ENCODE assay signal across 25 cellular contexts in the genomic region with DNA sequence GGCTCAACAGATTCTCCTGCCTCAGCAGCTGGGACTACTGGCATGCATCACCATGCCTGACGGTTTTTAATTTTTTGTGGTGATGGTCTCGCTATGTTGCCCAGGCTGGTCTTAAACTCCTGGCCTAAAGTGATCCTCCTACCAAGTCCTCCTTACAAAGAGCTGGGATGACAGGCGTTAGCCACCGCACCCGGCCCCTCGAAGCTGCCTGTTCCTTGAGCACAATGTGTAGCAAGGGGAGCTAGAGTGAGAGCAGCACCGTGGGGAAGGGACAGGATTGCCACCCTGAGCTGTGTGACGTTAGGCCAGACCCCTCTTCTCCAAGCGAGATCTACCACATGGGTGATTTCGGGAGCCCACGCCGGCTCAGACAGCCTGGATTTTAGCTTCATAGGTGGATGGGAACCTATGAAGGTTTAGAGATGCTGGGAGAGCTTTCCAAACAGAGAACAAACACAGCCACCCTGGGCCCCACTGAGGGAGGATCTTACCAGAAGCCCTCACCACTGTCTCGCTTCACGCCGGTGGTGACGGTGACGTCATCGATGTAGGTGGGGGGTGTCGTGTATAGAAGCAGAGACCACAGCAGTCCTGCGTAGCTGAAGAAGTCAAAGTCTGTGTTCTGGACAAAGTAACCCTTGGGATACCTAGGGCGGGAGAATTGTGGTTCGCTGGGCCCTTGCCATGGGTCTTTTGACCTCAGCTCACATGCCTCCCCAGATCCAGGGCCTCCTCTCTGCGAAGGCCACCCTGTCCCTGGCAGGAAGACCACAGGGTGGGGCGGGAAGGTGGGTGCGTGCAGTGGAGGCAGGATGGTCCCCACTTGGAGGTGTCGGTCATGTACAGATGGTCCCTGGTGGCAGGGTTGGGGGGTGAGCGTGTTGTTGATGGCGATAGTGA. TPM values are rescaled to one million over a fixed set of nuclear protein-coding genes. Genes with fewer than 3 reads are reported as not detected.
DNase-seq lines count a peak whose midpoint lies in the region; ATAC-seq, FAIRE-seq and TF ChIP-seq lines count a peak whose summit lies in the region.
"Had no signal": no experiment of that assay in that cellular context is flagged by ENCODE, and none has a peak within 500 bp of the region (broad histone marks: within the 10 kb centered on the region; RNA-seq: fewer than 3 reads in every experiment).

No MANE protein-coding gene starts in this region.

- FAIRE-seq in bronchial epithelial cell (lab: Jason Lieb, UNC): peak; percentile 95
- FAIRE-seq: astrocyte had no signal

- H4K20me1 ChIP-seq in neural progenitor cell (ENCODE audit: low read depth): no peaks in the 10 kb centered on the region

- TF ChIP-seq CTCF in activated CD8-positive, alpha-beta T cell treated with anti-CD3 and anti-CD28 coated beads for 36 hours (IDR thresholded peaks at IDR 0.05): no peak
- no peak for TF ChIP-seq CTCF in CD4-positive, alpha-beta T cell (IDR thresholded peaks at IDR 0.05)
- TF ChIP-seq CTCF in bronchial epithelial cell (IDR thresholded peaks at IDR 0.05; ENCODE audit: insufficient read depth, low read length, severe bottlenecking) (no peak), neural progenitor cell (IDR thresholded peaks at IDR 0.05) (no peak), GM10248 (IDR thresholded peaks at IDR 0.05; ENCODE audit: control extremely low read depth, extremely low read depth, low read depth, missing control alignments) (no peak)

- H3K79me2 ChIP-seq in neural progenitor cell (ENCODE audit: low read depth): peaks cover 17% of the 10 kb centered on the region

- no peaks in the 10 kb centered on the region for H3K27me3 ChIP-seq in CD4-positive, alpha-beta T cell (ENCODE audit: control insufficient read depth, insufficient read depth, low read length)
- no peaks in the 10 kb centered on the region for H3K27me3 ChIP-seq in bronchial epithelial cell (ENCODE audit: control insufficient read depth, insufficient read depth, low read length)
- H3K27me3 ChIP-seq in neural progenitor cell: no peaks in the 10 kb centered on the region
- H3K27me3 ChIP-seq: esophagus squamous epithelium, right atrium auricular region, SJSA1 had no signal

- H3K9ac ChIP-seq in neural progenitor cell: no peak overlapping the region

- no peak overlapping the region for H3K27ac ChIP-seq in CD4-positive, alpha-beta T cell (ENCODE audit: low read depth, low read length)
- H3K27ac ChIP-seq in neural progenitor cell: no peak overlapping the region
- H3K27ac ChIP-seq: esophagus squamous epithelium, right atrium auricular region, SJSA1, thoracic aorta had no signal

- H2AFZ ChIP-seq in neural progenitor cell (replicated peaks): no peak overlapping the region

- H3K36me3 Mint-ChIP-seq in activated CD8-positive, alpha-beta T cell treated with anti-CD3 and anti-CD28 coated beads for 36 hours (ENCODE audit: low read depth): peaks cover 44% of the 10 kb centered on the region
- peaks cover 44% of the 10 kb centered on the region for H3K36me3 Mint-ChIP-seq in activated CD8-positive, alpha-beta T cell treated with anti-CD3 and anti-CD28 coated beads, Interleukin-2, amount 10 ng/mL, durations not matched to agents 7 days and 5 days (ENCODE audit: low read depth)
- H3K36me3 Mint-ChIP-seq in CD4-positive, alpha-beta T cell (ENCODE audit: low read depth): peaks cover 46% of the 10 kb centered on the region
- H3K36me3 Mint-ChIP-seq in neural progenitor cell: peaks cover 26% of the 10 kb centered on the region

- no peak overlapping the region for H3K4me3 Mint-ChIP-seq in activated CD8-positive, alpha-beta T cell treated with anti-CD3 and anti-CD28 coated beads for 36 hours
- H3K4me3 Mint-ChIP-seq in activated CD8-positive, alpha-beta T cell treated with anti-CD3 and anti-CD28 coated beads, Interleukin-2, amount 10 ng/mL, durations not matched to agents 7 days and 5 days: no peak overlapping the region
- peak overlapping the region; percentile 67 for H3K4me3 Mint-ChIP-seq in CD4-positive, alpha-beta T cell
- H3K4me3 Mint-ChIP-seq in neural progenitor cell: peak overlapping the region; percentile 28

- H3F3A ChIP-seq in neural progenitor cell (ENCODE audit: low read depth): no peaks in the 10 kb centered on the region

- no peak for ATAC-seq in activated CD8-positive, alpha-beta T cell treated with anti-CD3 and anti-CD28 coated beads for 36 hours
- ATAC-seq in activated CD8-positive, alpha-beta T cell treated with anti-CD3 and anti-CD28 coated beads, Interleukin-2, amount 10 ng/mL, durations not matched to agents 7 days and 5 days: no peak
- no peak for ATAC-seq in CD4-positive, alpha-beta T cell (ENCODE audit: poor library complexity)
- no peak for ATAC-seq in GM18520 (IDR thresholded peaks at IDR 0.05; ENCODE audit: unreplicated experiment)
- ATAC-seq: HCT116, left cardiac atrium had no signal

- H3K27ac Mint-ChIP-seq in activated CD8-positive, alpha-beta T cell treated with anti-CD3 and anti-CD28 coated beads for 36 hours: peak overlapping the region; percentile 27
- no peak overlapping the region for H3K27ac Mint-ChIP-seq in activated CD8-positive, alpha-beta T cell treated with anti-CD3 and anti-CD28 coated beads, Interleukin-2, amount 10 ng/mL, durations not matched to agents 7 days and 5 days
- peak overlapping the region; percentile 74 for H3K27ac Mint-ChIP-seq in CD4-positive, alpha-beta T cell
- no peak overlapping the region for H3K27ac Mint-ChIP-seq in neural progenitor cell

- POLR2A ChIA-PET in activated CD8-positive, alpha-beta T cell treated with anti-CD3 and anti-CD28 coated beads for 36 hours (lab: Charles Lee): interaction anchor here (0.5 to 4.1 kb wide), 2 partner anchors 17 to 468 kb away, joined by 3 to 16 read pairs; no protein-coding TSS in a partner anchor
- POLR2A ChIA-PET in activated CD8-positive, alpha-beta T cell treated with anti-CD3 and anti-CD28 coated beads, Interleukin-2, amount 10 ng/mL, durations not matched to agents 7 days and 5 days (lab: Charles Lee): interaction anchor here (0.9 to 5.0 kb wide), 3 partner anchors 15 to 37 kb away, joined by 3 to 41 read pairs (median 3); partner anchors contain the start of gene ZNF70
- POLR2A ChIA-PET in CD4-positive, alpha-beta T cell (lab: Charles Lee): interaction anchor here (5.7 kb wide), 1 partner anchor 18 kb away, joined by 74 read pairs; no protein-coding TSS in a partner anchor
- POLR2A ChIA-PET in GM10248 (lab: Yijun Ruan, JAX): interaction anchor here (0.8 kb wide), 1 partner anchor 16 kb away, joined by 3 read pairs; no protein-coding TSS in a partner anchor

- no peak overlapping the region for H3K4me3 ChIP-seq in bronchial epithelial cell (ENCODE audit: low read depth, low read length)
- no peak overlapping the region for H3K4me3 ChIP-seq in neural progenitor cell
- H3K4me3 ChIP-seq: esophagus squamous epithelium, right atrium auricular region, SJSA1, thoracic aorta had no signal

- no peaks in the 10 kb centered on the region for H3K27me3 Mint-ChIP-seq in activated CD8-positive, alpha-beta T cell treated with anti-CD3 and anti-CD28 coated beads for 36 hours
- no peaks in the 10 kb centered on the region for H3K27me3 Mint-ChIP-seq in activated CD8-positive, alpha-beta T cell treated with anti-CD3 and anti-CD28 coated beads, Interleukin-2, amount 10 ng/mL, durations not matched to agents 7 days and 5 days (ENCODE audit: low read depth)
- H3K27me3 Mint-ChIP-seq in CD4-positive, alpha-beta T cell: no peaks in the 10 kb centered on the region
- H3K27me3 Mint-ChIP-seq in neural progenitor cell (ENCODE audit: insufficient read depth, low read depth): no peaks in the 10 kb centered on the region

- peaks cover 5% of the 10 kb centered on the region for H3K36me3 ChIP-seq in bronchial epithelial cell (ENCODE audit: control insufficient read depth, insufficient read depth, low read length)
- H3K36me3 ChIP-seq in neural progenitor cell: no peaks in the 10 kb centered on the region

- H3K4me1 Mint-ChIP-seq in activated CD8-positive, alpha-beta T cell treated with anti-CD3 and anti-CD28 coated beads for 36 hours (ENCODE audit: low read depth): peaks cover 37% of the 10 kb centered on the region
- H3K4me1 Mint-ChIP-seq in activated CD8-positive, alpha-beta T cell treated with anti-CD3 and anti-CD28 coated beads, Interleukin-2, amount 10 ng/mL, durations not matched to agents 7 days and 5 days (ENCODE audit: low read depth): peaks cover 25% of the 10 kb centered on the region
- peaks cover 35% of the 10 kb centered on the region for H3K4me1 Mint-ChIP-seq in CD4-positive, alpha-beta T cell (ENCODE audit: low read depth)
- H3K4me1 Mint-ChIP-seq in neural progenitor cell: peaks cover 4% of the 10 kb centered on the region

- CTCF ChIA-PET in activated CD8-positive, alpha-beta T cell treated with anti-CD3 and anti-CD28 coated beads for 36 hours (lab: Charles Lee): no interaction called here
- CTCF ChIA-PET in activated CD8-positive, alpha-beta T cell treated with anti-CD3 and anti-CD28 coated beads, Interleukin-2, amount 10 ng/mL, durations not matched to agents 7 days and 5 days (lab: Charles Lee): interaction anchor here (1.8 kb wide), 1 partner anchor 17 kb away, joined by 6 read pairs; no protein-coding TSS in a partner anchor
- CTCF ChIA-PET in CD4-positive, alpha-beta T cell (lab: Charles Lee): no interaction called here
- CTCF ChIA-PET in GM10248 (lab: Yijun Ruan, JAX): interaction anchor here (0.8 to 1.7 kb wide), 3 partner anchors 15 to 180 kb away, joined by 3 to 4 read pairs (median 3); partner anchors contain the start of gene MIF

- no peaks in the 10 kb centered on the region for H3K9me3 ChIP-seq in CD4-positive, alpha-beta T cell (ENCODE audit: control insufficient read depth, low read length)
- no peaks in the 10 kb centered on the region for H3K9me3 ChIP-seq in neural progenitor cell (ENCODE audit: low read depth)
- H3K9me3 ChIP-seq: esophagus squamous epithelium, right atrium auricular region, SJSA1, thoracic aorta had no signal

- intact Hi-C loops in activated CD8-positive, alpha-beta T cell treated with anti-CD3 and anti-CD28 coated beads for 36 hours (cut with micrococcal nuclease): no loop called here
- intact Hi-C loops in CD4-positive, alpha-beta T cell (cut with DNase I, micrococcal nuclease): loop anchor here in 1 of 2 experiments (10.0 kb wide), 1 partner anchor 841 kb away; the partner anchor contains the start of genes GUCD1 and SNRPD3

- H3K9me3 Mint-ChIP-seq in activated CD8-positive, alpha-beta T cell treated with anti-CD3 and anti-CD28 coated beads for 36 hours: no peaks in the 10 kb centered on the region
- H3K9me3 Mint-ChIP-seq in activated CD8-positive, alpha-beta T cell treated with anti-CD3 and anti-CD28 coated beads, Interleukin-2, amount 10 ng/mL, durations not matched to agents 7 days and 5 days (ENCODE audit: insufficient read depth): no peaks in the 10 kb centered on the region
- no peaks in the 10 kb centered on the region for H3K9me3 Mint-ChIP-seq in CD4-positive, alpha-beta T cell
- H3K9me3 Mint-ChIP-seq in neural progenitor cell: no peaks in the 10 kb centered on the region

- no peak overlapping the region for H3K4me2 ChIP-seq in neural progenitor cell

- peak; percentile 59 for DNase-seq in activated CD8-positive, alpha-beta T cell treated with anti-CD3 and anti-CD28 coated beads for 36 hours
- DNase-seq in activated CD8-positive, alpha-beta T cell treated with anti-CD3 and anti-CD28 coated beads, Interleukin-2, amount 10 ng/mL, durations not matched to agents 7 days and 5 days: no peak
- DNase-seq in CD4-positive, alpha-beta T cell: no peak
- no peak for DNase-seq in bronchial epithelial cell (ENCODE audit: low read depth)
- DNase-seq in neural progenitor cell (ENCODE audit: low spot score): no peak
- DNase-seq in GM10248 (ENCODE audit: extremely low spot score): no peak
- DNase-seq in OCI-M1 (lab: John Stamatoyannopoulos, UW): no peak
- DNase-seq: activated gamma-delta T cell treated with Interleukin-2 at 50 U/mL for 16 hours; DMS79; effector memory CD4-positive, alpha-beta T cell; esophagus squamous epithelium; left cardiac atrium; midbrain; NCI-H1436 treated with DMSO at 0.1 percent for 48 hours; NCI-H2171 treated with DMSO at 0.1 percent for 48 hours; NCI-H526 treated with DMSO at 0.1 percent for 48 hours; nucleus accumbens; stimulated activated CD4-positive, alpha-beta T cell treated with anti-CD3 and anti-CD28 coated beads, Interleukin-12 subunit alpha, Interleukin-12 subunit beta, amount 100 ng/mL, for 4 hours had no signal

- no peaks in the 10 kb centered on the region for H3K4me1 ChIP-seq in neural progenitor cell

RNA-seq across cellular contexts. Expression of gene RGL4, which starts 23.1 kb away (rescaled TPM):
- 10 to 100 TPM; 11.9 to 16.7 TPM for total RNA-seq in activated CD8-positive, alpha-beta T cell treated with anti-CD3 and anti-CD28 coated beads for 36 hours
- total RNA-seq in activated CD8-positive, alpha-beta T cell treated with anti-CD3 and anti-CD28 coated beads, Interleukin-2, amount 10 ng/mL, durations not matched to agents 7 days and 5 days: 10 to 100 TPM; 34.0 to 38.5 TPM
- total RNA-seq in CD4-positive, alpha-beta T cell: 10 to 100 TPM; 24.6 to 24.8 TPM
- total RNA-seq in bronchial epithelial cell: not detected in 2 replicates
- not detected in 2 replicates for total RNA-seq in neural progenitor cell (ENCODE audit: low replicate concordance)
- total RNA-seq: astrocyte, esophagus squamous epithelium, M059J, right atrium auricular region, SJSA1, thoracic aorta had no signal

RNA-seq across cellular contexts. Expression of gene ZNF70, which starts 37.0 kb away (rescaled TPM):
- 1 to 10 TPM; 1.7 TPM for total RNA-seq in activated CD8-positive, alpha-beta T cell treated with anti-CD3 and anti-CD28 coated beads for 36 hours
- total RNA-seq in activated CD8-positive, alpha-beta T cell treated with anti-CD3 and anti-CD28 coated beads, Interleukin-2, amount 10 ng/mL, durations not matched to agents 7 days and 5 days: 1 to 10 TPM; 2.1 to 2.2 TPM
- total RNA-seq in CD4-positive, alpha-beta T cell: 1 to 10 TPM; 1.3 to 1.9 TPM
- 1.3 TPM in 2 replicates for total RNA-seq in bronchial epithelial cell
- 3.9 and 4.6 TPM in 2 replicates for total RNA-seq in neural progenitor cell (ENCODE audit: low replicate concordance)

RNA-seq across cellular contexts. Expression of gene VPREB3, which starts 40.3 kb away (rescaled TPM):
- total RNA-seq in activated CD8-positive, alpha-beta T cell treated with anti-CD3 and anti-CD28 coated beads for 36 hours: not detected
- not detected for total RNA-seq in activated CD8-positive, alpha-beta T cell treated with anti-CD3 and anti-CD28 coated beads, Interleukin-2, amount 10 ng/mL, durations not matched to agents 7 days and 5 days
- not detected for total RNA-seq in CD4-positive, alpha-beta T cell
- total RNA-seq in bronchial epithelial cell (not detected in 2 replicates), neural progenitor cell (ENCODE audit: low replicate concordance) (not detected in 2 replicates)
- total RNA-seq: esophagus squamous epithelium, M059J, right atrium auricular region, SJSA1, thoracic aorta had no signal

RNA-seq across cellular contexts. Expression of gene C22orf15, which starts 48.8 kb away (rescaled TPM):
- 1 to 10 TPM; 1.1 to 2.1 TPM for total RNA-seq in activated CD8-positive, alpha-beta T cell treated with anti-CD3 and anti-CD28 coated beads for 36 hours
- 1 to 10 TPM in 1 of 2 experiments, under 1 TPM in 1; 0.81 to 1.4 TPM for total RNA-seq in activated CD8-positive, alpha-beta T cell treated with anti-CD3 and anti-CD28 coated beads, Interleukin-2, amount 10 ng/mL, durations not matched to agents 7 days and 5 days
- under 1 TPM; 0.49 to 0.84 TPM for total RNA-seq in CD4-positive, alpha-beta T cell
- total RNA-seq in bronchial epithelial cell (not detected in 2 replicates), neural progenitor cell (ENCODE audit: low replicate concordance) (0.56 and 3.0 TPM in 2 replicates)
- total RNA-seq: esophagus squamous epithelium, left cardiac atrium, M059J, right atrium auricular region, SJSA1, thoracic aorta had no signal

RNA-seq across cellular contexts. Expression of gene CHCHD10, which starts 53.8 kb away (rescaled TPM):
- total RNA-seq in activated CD8-positive, alpha-beta T cell treated with anti-CD3 and anti-CD28 coated beads for 36 hours: 100 to 1,000 TPM; 197 to 212 TPM
- 100 to 1,000 TPM; 134 to 140 TPM for total RNA-seq in activated CD8-positive, alpha-beta T cell treated with anti-CD3 and anti-CD28 coated beads, Interleukin-2, amount 10 ng/mL, durations not matched to agents 7 days and 5 days
- 10 to 100 TPM; 34.4 to 43.0 TPM for total RNA-seq in CD4-positive, alpha-beta T cell
- total RNA-seq in bronchial epithelial cell (4.5 and 11.5 TPM in 2 replicates), neural progenitor cell (ENCODE audit: low replicate concordance) (0.53 and 9.1 TPM in 2 replicates)

Comparison
In these comparisons a context has a peak if more than half of its experiments do, and no peak if none do; other contexts are left out.
1. H3K27ac Mint-ChIP-seq: peak in activated CD8-positive, alpha-beta T cell treated with anti-CD3 and anti-CD28 coated beads for 36 hours (single experiment) and CD4-positive, alpha-beta T cell (single experiment); none in activated CD8-positive, alpha-beta T cell treated with anti-CD3 and anti-CD28 coated beads, Interleukin-2, amount 10 ng/mL, durations not matched to agents 7 days and 5 days (single experiment) and neural progenitor cell (single experiment).
2. CTCF ChIA-PET loops: an anchor here in activated CD8-positive, alpha-beta T cell treated with anti-CD3 and anti-CD28 coated beads, Interleukin-2, amount 10 ng/mL, durations not matched to agents 7 days and 5 days (1.8 kb wide) and GM10248 (0.8 to 1.7 kb wide); none called in activated CD8-positive, alpha-beta T cell treated with anti-CD3 and anti-CD28 coated beads for 36 hours and CD4-positive, alpha-beta T cell.
3. H3K4me3 Mint-ChIP-seq: peak in CD4-positive, alpha-beta T cell (single experiment) and neural progenitor cell (single experiment); none in activated CD8-positive, alpha-beta T cell treated with anti-CD3 and anti-CD28 coated beads for 36 hours (single experiment) and activated CD8-positive, alpha-beta T cell treated with anti-CD3 and anti-CD28 coated beads, Interleukin-2, amount 10 ng/mL, durations not matched to agents 7 days and 5 days (single experiment).
4. RNA of gene RGL4, which starts 23.1 kb away (total RNA-seq): 34.0 to 38.5 TPM in activated CD8-positive, alpha-beta T cell treated with anti-CD3 and anti-CD28 coated beads, Interleukin-2, amount 10 ng/mL, durations not matched to agents 7 days and 5 days, 24.6 to 24.8 TPM in CD4-positive, alpha-beta T cell and 11.9 to 16.7 TPM in activated CD8-positive, alpha-beta T cell treated with anti-CD3 and anti-CD28 coated beads for 36 hours; not detected in bronchial epithelial cell and not detected in neural progenitor cell; every median in the first group is over 10 times any median in the second.